ENCODE assay signal across 1 cellular context in the genomic region with DNA sequence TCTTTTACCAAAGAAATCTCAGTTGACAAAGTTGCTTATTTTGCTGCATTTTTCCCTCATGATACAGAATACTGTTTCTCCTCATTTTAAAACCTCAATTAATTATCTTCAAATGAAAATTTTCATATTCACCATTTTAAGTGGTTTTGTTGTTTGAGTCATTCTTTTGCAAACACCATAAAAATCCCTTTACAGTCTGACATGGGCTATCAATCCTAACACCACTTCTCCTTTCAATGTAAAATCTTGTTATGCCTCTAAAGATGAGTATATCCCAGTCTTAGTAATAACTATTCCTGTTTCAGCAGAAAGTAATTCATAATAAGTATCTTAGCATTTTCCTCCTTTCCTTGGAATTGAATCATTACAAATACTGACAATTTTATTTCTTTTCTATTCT.
TF ChIP-seq lines count a peak whose summit lies in the region.

No MANE protein-coding gene starts in this region.

TF ChIP-seq in IMR-90, 13 proteins besides CTCF, POLR2A, EP300 and RAD21:
- TF ChIP-seq, protein P1, sequence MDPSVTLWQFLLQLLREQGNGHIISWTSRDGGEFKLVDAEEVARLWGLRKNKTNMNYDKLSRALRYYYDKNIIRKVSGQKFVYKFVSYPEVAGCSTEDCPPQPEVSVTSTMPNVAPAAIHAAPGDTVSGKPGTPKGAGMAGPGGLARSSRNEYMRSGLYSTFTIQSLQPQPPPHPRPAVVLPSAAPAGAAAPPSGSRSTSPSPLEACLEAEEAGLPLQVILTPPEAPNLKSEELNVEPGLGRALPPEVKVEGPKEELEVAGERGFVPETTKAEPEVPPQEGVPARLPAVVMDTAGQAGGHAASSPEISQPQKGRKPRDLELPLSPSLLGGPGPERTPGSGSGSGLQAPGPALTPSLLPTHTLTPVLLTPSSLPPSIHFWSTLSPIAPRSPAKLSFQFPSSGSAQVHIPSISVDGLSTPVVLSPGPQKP (IDR thresholded peaks at IDR 0.05; ENCODE audit: borderline replicate concordance, low read depth, low read length): no peak
- TF ChIP-seq CEBPB (IDR thresholded peaks at IDR 0.05; ENCODE audit: low read depth, low read length): no peak
- no peak for TF ChIP-seq CHD1 (IDR thresholded peaks at IDR 0.05; ENCODE audit: low read depth, low read length)
- no peak for TF ChIP-seq MAFK (IDR thresholded peaks at IDR 0.05; ENCODE audit: low read depth, low read length)
- no peak for TF ChIP-seq SMC3 (IDR thresholded peaks at IDR 0.05; ENCODE audit: low read depth, low read length)
- no peak for TF ChIP-seq BHLHE40 (IDR thresholded peaks at IDR 0.05; ENCODE audit: low read depth, low read length)
- no peak for TF ChIP-seq RFX5 (IDR thresholded peaks at IDR 0.05; ENCODE audit: low read depth, low read length)
